ENCODE assay signal across 11 cellular contexts in genomic region chr12:33427071-33427470, GRCh38. TPM values are rescaled to one million over a fixed set of nuclear protein-coding genes. Genes with fewer than 3 reads are reported as not detected.
DNase-seq lines count a peak whose midpoint lies in the region; ATAC-seq, FAIRE-seq and TF ChIP-seq lines count a peak whose summit lies in the region.
"Had no signal": no experiment of that assay in that cellular context is flagged by ENCODE, and none has a peak within 500 bp of the region (broad histone marks: within the 10 kb centered on the region; RNA-seq: fewer than 3 reads in every experiment).

No MANE protein-coding gene starts in this region.

- H3K4me3 Mint-ChIP-seq in activated T-helper 17 cell treated with anti-CD3 and anti-CD28 coated beads, Interleukin-2, amount 50 U/mL, for 72 hours = no peak overlapping the region

- H3K27me3 Mint-ChIP-seq in activated T-helper 17 cell treated with anti-CD3 and anti-CD28 coated beads, Interleukin-2, amount 50 U/mL, for 72 hours = no peaks in the 10 kb centered on the region

- peaks cover 6% of the 10 kb centered on the region for H3K9me3 Mint-ChIP-seq in activated T-helper 17 cell treated with anti-CD3 and anti-CD28 coated beads, Interleukin-2, amount 50 U/mL, for 72 hours

- no peak for FAIRE-seq in small intestine (lab: Jason Lieb, UNC)

- no peaks in the 10 kb centered on the region for H3K36me3 ChIP-seq in small intestine (ENCODE audit: control insufficient read depth in 2 of 2, insufficient read depth in 2 of 2, low read length in 2 of 2)
- no peaks in the 10 kb centered on the region for H3K36me3 ChIP-seq in tibial nerve
- H3K36me3 ChIP-seq: cardiac muscle cell had no signal

- TF ChIP-seq EP300 in tibial nerve (IDR thresholded peaks at IDR 0.05) = no peak

- DNase-seq in NCI-H82 (lab: John Stamatoyannopoulos, UW) (peak; percentile 47), NCI-H82 treated with DMSO at 0.1 percent for 48 hours (lab: John Stamatoyannopoulos, UW; ENCODE audit: unreplicated experiment) (no peak), small intestine (peak; percentile 55), COLO668 (lab: John Stamatoyannopoulos, UW; ENCODE audit: unreplicated experiment) (no peak), tibial nerve (ENCODE audit: low spot score in 2 of 2) (no peak)
- peak; percentile 42 for DNase-seq in Jurkat, Clone E6-1 (ENCODE audit: low read depth, low spot score)
- DNase-seq: activated CD4-positive, alpha-beta T cell treated with anti-CD3 and anti-CD28 coated beads, Interleukin-2, amount 50 U/mL, for 48 hours; NCI-H2081 treated with DMSO at 0.1 percent for 48 hours had no signal

- H3K4me1 ChIP-seq in small intestine (ENCODE audit: control insufficient read depth in 2 of 2, insufficient read depth in 1 of 2, low read depth in 1 of 2, low read length in 1 of 2) (no peaks in the 10 kb centered on the region), tibial nerve (no peaks in the 10 kb centered on the region)

- no peaks in the 10 kb centered on the region for H3K36me3 Mint-ChIP-seq in activated T-helper 17 cell treated with anti-CD3 and anti-CD28 coated beads, Interleukin-2, amount 50 U/mL, for 72 hours (ENCODE audit: low read depth)

- no peak overlapping the region for H3K27ac Mint-ChIP-seq in activated T-helper 17 cell treated with anti-CD3 and anti-CD28 coated beads, Interleukin-2, amount 50 U/mL, for 72 hours

- WGBS in small intestine, 3 donors = 30 to 61% (median 43%) methylated on average over 2 of the region's 2 CpGs
- WGBS in tibial nerve, 2 donors = 78% methylated on average over 2 of the region's 2 CpGs

- H3K4me1 Mint-ChIP-seq in activated T-helper 17 cell treated with anti-CD3 and anti-CD28 coated beads, Interleukin-2, amount 50 U/mL, for 72 hours = no peaks in the 10 kb centered on the region

- TF ChIP-seq CTCF in tibial nerve (IDR thresholded peaks at IDR 0.05) = no peak

- H3K9me3 ChIP-seq in small intestine (ENCODE audit: control insufficient read depth, low read depth) (no peaks in the 10 kb centered on the region), tibial nerve (no peaks in the 10 kb centered on the region)

- H3K4me3 ChIP-seq in Jurkat, Clone E6-1 (ENCODE audit: low read length) = no peak overlapping the region
- H3K4me3 ChIP-seq in small intestine (ENCODE audit: low read depth in 1 of 2, low read length in 2 of 2) = no peak overlapping the region
- no peak overlapping the region for H3K4me3 ChIP-seq in tibial nerve
- H3K4me3 ChIP-seq: cardiac muscle cell had no signal

- H3K27me3 ChIP-seq in small intestine (ENCODE audit: control insufficient read depth in 2 of 2, insufficient read depth in 2 of 2, low read length in 2 of 2) (no peaks in the 10 kb centered on the region), tibial nerve (no peaks in the 10 kb centered on the region)
- H3K27me3 ChIP-seq: cardiac muscle cell had no signal

- ATAC-seq in SK-N-SH treated with all-trans-retinoic acid at 6 μM for 48 hours = 0 out of 3 replicates have a peak, but pooled peaks have one; percentile 33
- no peak for ATAC-seq in activated T-helper 17 cell treated with anti-CD3 and anti-CD28 coated beads, Interleukin-2, amount 50 U/mL, for 72 hours (replicated peaks)

- no peak overlapping the region for H3K27ac ChIP-seq in small intestine (ENCODE audit: low read depth in 1 of 2, low read length in 1 of 2)
- H3K27ac ChIP-seq in tibial nerve = no peak overlapping the region
- H3K27ac ChIP-seq: cardiac muscle cell had no signal

- TF ChIP-seq POLR2A in tibial nerve (IDR thresholded peaks at IDR 0.05) = no peak

TF ChIP-seq in SK-N-SH treated with all-trans-retinoic acid at 6 μM for 48 hours, 23 proteins besides CTCF, POLR2A, EP300 and RAD21:
- TF ChIP-seq POU6F1 (CRISPR knock-in tag; IDR thresholded peaks at IDR 0.05; ENCODE audit: borderline replicate concordance, low read depth) (no peak), ARNTL (CRISPR knock-in tag; IDR thresholded peaks at IDR 0.05; ENCODE audit: borderline replicate concordance, low read depth) (no peak), ZNF70 (CRISPR knock-in tag; IDR thresholded peaks at IDR 0.05) (no peak), GLIS3 (CRISPR knock-in tag; IDR thresholded peaks at IDR 0.05) (no peak), TSHZ2 (CRISPR knock-in tag; IDR thresholded peaks at IDR 0.05) (no peak), RARB (CRISPR knock-in tag; IDR thresholded peaks at IDR 0.05) (no peak), PPARA (CRISPR knock-in tag; IDR thresholded peaks at IDR 0.05; ENCODE audit: borderline replicate concordance) (no peak), PATZ1 (CRISPR knock-in tag; IDR thresholded peaks at IDR 0.05; ENCODE audit: borderline replicate concordance) (no peak), OSR1 (CRISPR knock-in tag; IDR thresholded peaks at IDR 0.05) (no peak), ZNF565 (CRISPR knock-in tag; conservative IDR thresholded peaks at IDR 0.05; ENCODE audit: low read depth) (no peak), ISL1 (CRISPR knock-in tag; IDR thresholded peaks at IDR 0.05) (no peak), BACH2 (CRISPR knock-in tag; IDR thresholded peaks at IDR 0.05; ENCODE audit: borderline replicate concordance) (no peak), CSDC2 (CRISPR knock-in tag; IDR thresholded peaks at IDR 0.05) (no peak), ZFP30 (CRISPR knock-in tag; IDR thresholded peaks at IDR 0.05) (no peak)
- TF ChIP-seq, protein P1, sequence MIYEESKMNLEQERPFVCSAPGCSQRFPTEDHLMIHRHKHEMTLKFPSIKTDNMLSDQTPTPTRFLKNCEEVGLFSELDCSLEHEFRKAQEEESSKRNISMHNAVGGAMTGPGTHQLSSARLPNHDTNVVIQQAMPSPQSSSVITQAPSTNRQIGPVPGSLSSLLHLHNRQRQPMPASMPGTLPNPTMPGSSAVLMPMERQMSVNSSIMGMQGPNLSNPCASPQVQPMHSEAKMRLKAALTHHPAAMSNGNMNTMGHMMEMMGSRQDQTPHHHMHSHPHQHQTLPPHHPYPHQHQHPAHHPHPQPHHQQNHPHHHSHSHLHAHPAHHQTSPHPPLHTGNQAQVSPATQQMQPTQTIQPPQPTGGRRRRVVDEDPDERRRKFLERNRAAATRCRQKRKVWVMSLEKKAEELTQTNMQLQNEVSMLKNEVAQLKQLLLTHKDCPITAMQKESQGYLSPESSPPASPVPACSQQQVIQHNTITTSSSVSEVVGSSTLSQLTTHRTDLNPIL (CRISPR knock-in tag; IDR thresholded peaks at IDR 0.05; ENCODE audit: low read depth) = no peak

RNA-seq across cellular contexts. Expression of gene SYT10, which starts 12.5 kb away (rescaled TPM):
- polyA plus RNA-seq in Jurkat, Clone E6-1 (2012; ENCODE audit: insufficient read depth, insufficient read length) = not detected
- polyA plus RNA-seq in small intestine = under 1 TPM in 1 of 3 donors, not detected in 2; 0.34 TPM
- not detected for total RNA-seq in activated T-helper 17 cell treated with anti-CD3 and anti-CD28 coated beads, Interleukin-2, amount 50 U/mL, for 72 hours
- 1 to 10 TPM; 1.4 to 5.0 (median 1.7) TPM for total RNA-seq in tibial nerve

Comparison
In these comparisons a context has a peak if more than half of its experiments do, and no peak if none do; other contexts are left out.
1. DNase-seq: peak in NCI-H82 (single experiment), Jurkat, Clone E6-1 (single experiment) and small intestine (single experiment); none in NCI-H82 treated with DMSO at 0.1 percent for 48 hours (single experiment), COLO668 (single experiment) and tibial nerve (0 of 2).